In genomic region chr2:200811336-200812121, GRCh38 we compare ENCODE assay signal across 1 cellular context.
TF ChIP-seq lines count a peak whose summit lies in the region.

TSS of gene BZW1 (plus strand) at chr2:200811910. CDS start at chr2:200813218, 1,308 bp downstream.

TF ChIP-seq in HepG2, 621 proteins besides CTCF, POLR2A, EP300 and RAD21 (continued from another document and continues in another):
- TF ChIP-seq TIGD3 (CRISPR knock-in tag; IDR thresholded peaks at IDR 0.05; ENCODE audit: borderline replicate concordance) (no peak; the same call in none of the 2 replicates), TEF (CRISPR knock-in tag; IDR thresholded peaks at IDR 0.05) (no peak), ARID2 (CRISPR knock-in tag; IDR thresholded peaks at IDR 0.05; ENCODE audit: borderline replicate concordance) (no peak), ZNF3 (CRISPR knock-in tag; IDR thresholded peaks at IDR 0.05) (no peak; the same call in 1 of the 2 replicates), MXD1 (CRISPR knock-in tag; IDR thresholded peaks at IDR 0.05) (peak; percentile 87), ZBTB4 (CRISPR knock-in tag; IDR thresholded peaks at IDR 0.05; ENCODE audit: borderline replicate concordance) (peak; percentile 65; the same call in 1 of the 2 replicates), PPARG (CRISPR knock-in tag; conservative IDR thresholded peaks at IDR 0.05) (no peak), ZNF550 (CRISPR knock-in tag; IDR thresholded peaks at IDR 0.05; ENCODE audit: borderline replicate concordance) (0 out of 2 replicates have a peak, but pooled peaks have one; percentile 71), DNMT1 (CRISPR knock-in tag; IDR thresholded peaks at IDR 0.05) (no peak), ZNF883 (CRISPR knock-in tag; IDR thresholded peaks at IDR 0.05; ENCODE audit: not compliant biosample characterization) (peak; percentile 31), ZNF574 (CRISPR knock-in tag; IDR thresholded peaks at IDR 0.05) (peak; percentile 39; the same call in 1 of the 2 replicates), RNF219 (CRISPR knock-in tag; IDR thresholded peaks at IDR 0.05) (no peak), ZNF513 (CRISPR knock-in tag; conservative IDR thresholded peaks at IDR 0.05) (0 out of 2 replicates have a peak, but pooled peaks have one; percentile 76), ZNF670 (CRISPR knock-in tag; IDR thresholded peaks at IDR 0.05; ENCODE audit: borderline replicate concordance) (peak; percentile 78; the same call in 1 of the 2 replicates), ZNF18 (CRISPR knock-in tag; IDR thresholded peaks at IDR 0.05; ENCODE audit: insufficient replicate concordance) (peak; percentile 81), MIXL1 (CRISPR knock-in tag; IDR thresholded peaks at IDR 0.05) (0 out of 2 replicates have a peak, but pooled peaks have one; percentile 22), SOX13 (IDR thresholded peaks at IDR 0.05) (0 out of 2 replicates have a peak, but pooled peaks have one; percentile 15), SOX13 (CRISPR knock-in tag; conservative IDR thresholded peaks at IDR 0.05 in 1 of 2, IDR thresholded peaks at IDR 0.05 in 1 of 2) (peak in 1 of 2 experiments; percentile 46; a peak in 1 of 4 replicates), ZFYVE20 (CRISPR knock-in tag; IDR thresholded peaks at IDR 0.05; ENCODE audit: borderline replicate concordance, low read depth) (peak; percentile 92; the same call in 1 of the 2 replicates), CSRNP2 (CRISPR knock-in tag; conservative IDR thresholded peaks at IDR 0.05; ENCODE audit: low read depth) (no peak), ZXDC (CRISPR knock-in tag; IDR thresholded peaks at IDR 0.05) (no peak), IKZF1 (IDR thresholded peaks at IDR 0.05) (no peak), NCOR1 (IDR thresholded peaks at IDR 0.05; ENCODE audit: borderline replicate concordance, low read length) (no peak), ZNF224 (CRISPR knock-in tag; IDR thresholded peaks at IDR 0.05) (no peak), ZNF275 (CRISPR knock-in tag; IDR thresholded peaks at IDR 0.05; ENCODE audit: borderline replicate concordance) (peak; percentile 70; the same call in 1 of the 2 replicates), ZSCAN30 (CRISPR knock-in tag; IDR thresholded peaks at IDR 0.05) (no peak), MAFK (conservative IDR thresholded peaks at IDR 0.05 in 1 of 2, IDR thresholded peaks at IDR 0.05 in 1 of 2; ENCODE audit: low read length in 2 of 2) (no peak), ZSCAN5A (CRISPR knock-in tag; IDR thresholded peaks at IDR 0.05; ENCODE audit: borderline replicate concordance) (peak; percentile 91; the same call in 1 of the 2 replicates)
